ENCODE assay signal across 7 cellular contexts in genomic region chr2:238426568-238427434, GRCh38. TPM values are rescaled to one million over a fixed set of nuclear protein-coding genes. Genes with fewer than 3 reads are reported as not detected.
DNase-seq lines count a peak whose midpoint lies in the region; ATAC-seq, FAIRE-seq and TF ChIP-seq lines count a peak whose summit lies in the region.

ASB1 (plus strand) TSS chr2:238426927; CDS start chr2:238427071, 144 bp downstream.

- peak within 1 kb of the TSS; percentile 44 for H2AFZ ChIP-seq in astrocyte (ENCODE audit: low read depth, low read length)

- H3K4me1 ChIP-seq in astrocyte (ENCODE audit: insufficient read depth, low read length): peaks cover 51% of the 10 kb centered on the region

- DNase-seq in GM13976 (ENCODE audit: low spot score) (peak; percentile 94), NCI-H1092 (lab: John Stamatoyannopoulos, UW) (peak; percentile 56), T-helper 22 cell (ENCODE audit: low read depth) (peak; percentile 62), astrocyte (ENCODE audit: low read depth) (peak; percentile 87), hippocampal formation (lab: John Stamatoyannopoulos, UW) (peak; percentile 46 to 58), sciatic nerve (ENCODE audit: low spot score) (peak; percentile 85)

- H3K27me3 Mint-ChIP-seq in astrocyte (ENCODE audit: low read depth, unreplicated experiment): no peaks in the 10 kb centered on the region

- H3K27me3 ChIP-seq in astrocyte (ENCODE audit: insufficient read depth, low read length): no peaks in the 10 kb centered on the region

- peaks cover 9% of the 10 kb centered on the region for H3K9me3 Mint-ChIP-seq in astrocyte (ENCODE audit: unreplicated experiment)

- peaks cover 48% of the 10 kb centered on the region for H3K79me2 ChIP-seq in astrocyte (ENCODE audit: insufficient read depth, low read length)

- FAIRE-seq in astrocyte (lab: Jason Lieb, UNC): no peak

- H3K9me3 ChIP-seq in astrocyte (ENCODE audit: insufficient read depth, low read depth, low read length): peaks cover 10% of the 10 kb centered on the region

- H3K4me3 ChIP-seq in astrocyte (ENCODE audit: insufficient read depth, low read depth, low read length): peak within 1 kb of the TSS; percentile 81

- H3K4me2 ChIP-seq in astrocyte (ENCODE audit: low read length): peak within 1 kb of the TSS; percentile 99

- in situ Hi-C loops in GM13976 (cut with MboI; ENCODE audit: low sequenced_read_pairs, unreplicated experiment): no loop called here

- peak within 1 kb of the TSS; percentile 96 for H3K27ac ChIP-seq in astrocyte (ENCODE audit: low read depth, low read length)

- H3K27ac Mint-ChIP-seq in astrocyte (ENCODE audit: unreplicated experiment): peak within 1 kb of the TSS; percentile 81

- peaks cover 5% of the 10 kb centered on the region for H3K36me3 ChIP-seq in astrocyte (ENCODE audit: insufficient read depth, low read length)

- ATAC-seq in HG02610 (IDR thresholded peaks at IDR 0.05; ENCODE audit: unreplicated experiment) (peak; percentile 74), sciatic nerve (peak; percentile 80)

- H3K9ac ChIP-seq in astrocyte (ENCODE audit: low read length): peak within 1 kb of the TSS; percentile 99

- H3K4me1 Mint-ChIP-seq in astrocyte (ENCODE audit: low read depth, unreplicated experiment): peaks cover 15% of the 10 kb centered on the region

- no peaks in the 10 kb centered on the region for H4K20me1 ChIP-seq in astrocyte (ENCODE audit: insufficient read depth, low read length)

- peaks cover 18% of the 10 kb centered on the region for H3K36me3 Mint-ChIP-seq in astrocyte (ENCODE audit: low read depth, unreplicated experiment)

- intact Hi-C loops in sciatic nerve (cut with DNase I): no loop called here

- peak within 1 kb of the TSS; percentile 95 for H3K4me3 Mint-ChIP-seq in astrocyte (ENCODE audit: unreplicated experiment)

- TF ChIP-seq CTCF in GM13976 (IDR thresholded peaks at IDR 0.05; ENCODE audit: borderline replicate concordance, control extremely low read depth, extremely low read depth, insufficient read depth, missing control alignments) (no peak), astrocyte (IDR thresholded peaks at IDR 0.05; ENCODE audit: insufficient read depth, low read depth, low read length) (no peak)

RNA-seq across cellular contexts. Expression of gene ASB1, which starts in this region (rescaled TPM):
- 30.6 and 31.7 TPM in 2 replicates for total RNA-seq in astrocyte
- 38.1 TPM for total RNA-seq in sciatic nerve

Comparison
In these comparisons a context has a peak if more than half of its experiments do, and no peak if none do; other contexts are left out.
1. Peak in every context shown above with its lines: DNase-seq, ATAC-seq, H3K4me3 ChIP-seq and H3K27ac ChIP-seq.